Comparison of ENCODE assay signal across 10 cellular contexts in genomic region chr7:128236924-128237586, GRCh38. TPM values are rescaled to one million over a fixed set of nuclear protein-coding genes. Genes with fewer than 3 reads are reported as not detected.
DNase-seq lines count a peak whose midpoint lies in the region; ATAC-seq, FAIRE-seq and TF ChIP-seq lines count a peak whose summit lies in the region.
"Had no signal": no experiment of that assay in that cellular context is flagged by ENCODE, and none has a peak within 500 bp of the region (broad histone marks: within the 10 kb centered on the region; RNA-seq: fewer than 3 reads in every experiment).

No MANE protein-coding gene starts in this region.

- H3K56ac ChIP-seq in H1 (replicated peaks; ENCODE audit: insufficient read length, low read depth, low read length): no peak overlapping the region

- no peaks in the 10 kb centered on the region; the same call in 1 of the 2 replicates for H3K23me2 ChIP-seq in H1 (ENCODE audit: low read depth, low read length)

- no peak overlapping the region for H2BK20ac ChIP-seq in H1 (ENCODE audit: low read length)

- H2AFZ ChIP-seq in OCI-LY7 (ENCODE audit: low read length): peak overlapping the region; percentile 71
- 0 out of 2 replicates have a peak overlapping the region, but pooled peaks have one; percentile 76 for H2AFZ ChIP-seq in H1 (ENCODE audit: low read length)
- H2AFZ ChIP-seq in smooth muscle cell (ENCODE audit: low read depth): no peak overlapping the region

- intact Hi-C loops in OCI-LY7 (cut with micrococcal nuclease; ENCODE audit: unreplicated experiment): no loop called here

- no peak overlapping the region; a peak in 1 of 7 replicates for H3K9ac ChIP-seq in H1 (replicated peaks in 1 of 4; ENCODE audit: extremely low read depth in 1 of 4, low read depth in 3 of 4, low read length in 3 of 4)
- no peak overlapping the region for H3K9ac ChIP-seq in smooth muscle cell (ENCODE audit: low read depth)

- TF ChIP-seq POLR2A in H1 (IDR thresholded peaks at IDR 0.05; ENCODE audit: control extremely low read depth in 1 of 2, low read depth in 2 of 2, low read length in 2 of 2): no peak

- H2BK12ac ChIP-seq in H1 (ENCODE audit: low read depth, low read length): no peak overlapping the region

- no peaks in the 10 kb centered on the region for H3K79me1 ChIP-seq in H1 (ENCODE audit: low read depth, low read length)

- H4K8ac ChIP-seq in H1 (ENCODE audit: extremely low read depth, insufficient read depth, low read length): no peak overlapping the region

- H3K4me3 ChIP-seq in OCI-LY7 (ENCODE audit: low read depth, low read length, poor library complexity, severe bottlenecking): no peak overlapping the region
- H3K4me3 ChIP-seq in H1 (ENCODE audit: extremely low read depth in 1 of 4, insufficient read depth in 2 of 4, low read depth in 3 of 4, low read length in 4 of 4): no peak overlapping the region
- no peak overlapping the region for H3K4me3 ChIP-seq in smooth muscle cell
- H3K4me3 ChIP-seq: skin epidermis had no signal

- no peak for FAIRE-seq in H1 (lab: Jason Lieb, UNC)

- H3K4me1 ChIP-seq in OCI-LY7 (ENCODE audit: insufficient read depth, low read length, poor library complexity, severe bottlenecking) (peaks cover 8% of the 10 kb centered on the region), H1 (replicated peaks in 1 of 4; ENCODE audit: control insufficient read depth in 3 of 4, insufficient read depth in 4 of 4, low read length in 3 of 4) (no peaks in the 10 kb centered on the region), smooth muscle cell (ENCODE audit: low read depth) (peaks cover 10% of the 10 kb centered on the region)

- CTCF ChIA-PET in OCI-LY7 (lab: Charles Lee; ENCODE audit: unreplicated experiment): no interaction called here
- CTCF ChIA-PET in H1 (lab: Charles Lee; ENCODE audit: partially characterized antibody): interaction anchor here (1.1 to 4.4 kb wide), 7 partner anchors 9 to 168 kb away, joined by 3 to 16 read pairs (median 5); no protein-coding TSS in a partner anchor

- no peak overlapping the region for H3K18ac ChIP-seq in H1 (ENCODE audit: extremely low read depth, low read length)

- TF ChIP-seq RAD21 in H1 (IDR thresholded peaks at IDR 0.05 in 1 of 2, conservative IDR thresholded peaks at IDR 0.05 in 1 of 2; ENCODE audit: low read depth in 2 of 2, low read length in 2 of 2): no peak

- POLR2A ChIA-PET in OCI-LY7 (lab: Charles Lee) (interaction anchor here (0.8 kb wide), 1 partner anchor 16 kb away, joined by 3 read pairs; no protein-coding TSS in a partner anchor), H1 (lab: Charles Lee; ENCODE audit: partially characterized antibody) (interaction anchor here (1.0 to 1.1 kb wide), 2 partner anchors 74 to 131 kb away, joined by 3 read pairs; no protein-coding TSS in a partner anchor)

- H2BK5ac ChIP-seq in H1 (ENCODE audit: low read depth, low read length): no peak overlapping the region

- no peak overlapping the region for H3K4ac ChIP-seq in H1 (replicated peaks; ENCODE audit: insufficient read length, low read depth, low read length)

- H2BK120ac ChIP-seq in H1 (replicated peaks; ENCODE audit: low read depth, low read length): no peak overlapping the region

- H3K23ac ChIP-seq in H1 (ENCODE audit: insufficient read length): no peak overlapping the region

- no peak overlapping the region for H2BK15ac ChIP-seq in H1 (ENCODE audit: low read length)

- H3K27me3 ChIP-seq in H1 (replicated peaks in 1 of 4; ENCODE audit: control insufficient read depth in 3 of 4, extremely low read depth in 1 of 4, insufficient read depth in 3 of 4, low read length in 3 of 4) (no peaks in the 10 kb centered on the region), smooth muscle cell (ENCODE audit: low read depth) (no peaks in the 10 kb centered on the region)

- no peak overlapping the region for H4K5ac ChIP-seq in H1 (ENCODE audit: insufficient read length, low read depth, low read length)

- H3K36me3 ChIP-seq in OCI-LY7 (ENCODE audit: insufficient read depth, low read length) (no peaks in the 10 kb centered on the region), H1 (ENCODE audit: control insufficient read depth in 2 of 4, insufficient read depth in 4 of 4, low read length in 3 of 4) (no peaks in the 10 kb centered on the region), smooth muscle cell (ENCODE audit: low read depth) (no peaks in the 10 kb centered on the region)

- no peak for TF ChIP-seq EP300 in H1 (IDR thresholded peaks at IDR 0.05; ENCODE audit: borderline replicate concordance in 1 of 2, low read depth in 2 of 2, low read length in 2 of 2)

- peak; percentile 83 for ATAC-seq in HG02610 (IDR thresholded peaks at IDR 0.05; ENCODE audit: unreplicated experiment)

- TF ChIP-seq CTCF in OCI-LY7 (conservative IDR thresholded peaks at IDR 0.05; ENCODE audit: low read length) (no peak), H1 (IDR thresholded peaks at IDR 0.05; ENCODE audit: control extremely low read depth in 1 of 3, insufficient read depth in 1 of 3, low read depth in 1 of 3, low read length in 3 of 3) (no peak), smooth muscle cell (IDR thresholded peaks at IDR 0.05; ENCODE audit: borderline replicate concordance, insufficient read depth, poor library complexity, severe bottlenecking) (no peak)

- no TSS peak for BruUV-seq in OCI-LY7 (replicated peaks; lab: Mats Ljungman, UMichigan)

- WGBS in H1 (ENCODE audit: extremely low coverage in 1 of 2, insufficient coverage in 1 of 2, insufficient read length in 1 of 2, insufficient replicate concordance in 2 of 2, low coverage in 1 of 2, low lambda C conversion rate in 2 of 2, missing lambda C conversion rate in 1 of 2), 2 experiments: 94% methylated on average over 1 of the region's 1 CpG; no CpG with 5 or more reads in 1 of the 2 experiments
- 41% methylated on average over 1 of the region's 1 CpG for WGBS in smooth muscle cell (ENCODE audit: low lambda C conversion rate)

- no peaks in the 10 kb centered on the region for H3F3A ChIP-seq in smooth muscle cell (ENCODE audit: low read depth)

- H4K91ac ChIP-seq in H1 (replicated peaks; ENCODE audit: insufficient read length, low read length): no peak overlapping the region

- no peaks in the 10 kb centered on the region for H3K79me2 ChIP-seq in OCI-LY7 (ENCODE audit: insufficient read depth, low read depth, low read length)
- no peaks in the 10 kb centered on the region for H3K79me2 ChIP-seq in H1 (ENCODE audit: control insufficient read depth in 1 of 2, insufficient read depth in 2 of 2, low read length in 2 of 2)
- H3K79me2 ChIP-seq in smooth muscle cell (ENCODE audit: low read depth): no peaks in the 10 kb centered on the region

- peak; percentile 11 for DNase-seq in NCI-H2029 (lab: John Stamatoyannopoulos, UW)
- no peak for DNase-seq in NCI-H2029 treated with DMSO at 0.1 percent for 48 hours (lab: John Stamatoyannopoulos, UW)
- DNase-seq in OCI-LY7 (ENCODE audit: low spot score): peak; percentile 59
- no peak for DNase-seq in H1 (ENCODE audit: low read depth in 1 of 2, low spot score in 2 of 2)
- no peak for DNase-seq in smooth muscle cell (lab: John Stamatoyannopoulos, UW; ENCODE audit: unreplicated experiment)
- DNase-seq in retina: no peak
- no peak for DNase-seq in NCI-H187 treated with DMSO at 0.1 percent for 48 hours (lab: John Stamatoyannopoulos, UW)
- DNase-seq: activated B cell treated with CpG ODN at 0.5 μM for 24 hours had no signal

- H2AK5ac ChIP-seq in H1 (ENCODE audit: low read depth, low read length): no peak overlapping the region

- H3K4me2 ChIP-seq in OCI-LY7 (ENCODE audit: low read length) (peak overlapping the region; percentile 15; the same call in 1 of the 2 replicates), H1 (ENCODE audit: insufficient read depth in 1 of 2, low read depth in 2 of 2, low read length in 2 of 2) (no peak overlapping the region), smooth muscle cell (no peak overlapping the region)

- H4K20me1 ChIP-seq in OCI-LY7 (ENCODE audit: insufficient read depth, low read length) (no peaks in the 10 kb centered on the region), H1 (replicated peaks in 1 of 2; ENCODE audit: control insufficient read depth in 1 of 2, insufficient read depth in 2 of 2, low read length in 2 of 2) (no peaks in the 10 kb centered on the region), smooth muscle cell (ENCODE audit: low read depth) (no peaks in the 10 kb centered on the region)

- peaks cover 15% of the 10 kb centered on the region for H3K9me3 ChIP-seq in OCI-LY7 (ENCODE audit: low read length)
- peaks cover 2 to 9% of the 10 kb centered on the region in 2 experiments; a peak in 2 of 4 replicates for H3K9me3 ChIP-seq in H1 (ENCODE audit: insufficient read depth in 2 of 2, low read depth in 1 of 2, low read length in 1 of 2)
- H3K9me3 ChIP-seq in smooth muscle cell (replicated peaks; ENCODE audit: low read depth): no peaks in the 10 kb centered on the region

- no peaks in the 10 kb centered on the region for H3K9me2 ChIP-seq in OCI-LY7 (ENCODE audit: insufficient read depth, low read length)

- H3K14ac ChIP-seq in H1 (ENCODE audit: insufficient read length): no peak overlapping the region

- H3K27ac ChIP-seq in OCI-LY7 (ENCODE audit: low read depth, low read length, poor library complexity, severe bottlenecking): no peak overlapping the region
- no peak overlapping the region for H3K27ac ChIP-seq in H1 (ENCODE audit: low read depth, low read length)
- peak overlapping the region; percentile 46 for H3K27ac ChIP-seq in smooth muscle cell (ENCODE audit: low read depth)

TF ChIP-seq in H1, 55 proteins besides CTCF, POLR2A, EP300 and RAD21:
- TF ChIP-seq, protein P1, sequence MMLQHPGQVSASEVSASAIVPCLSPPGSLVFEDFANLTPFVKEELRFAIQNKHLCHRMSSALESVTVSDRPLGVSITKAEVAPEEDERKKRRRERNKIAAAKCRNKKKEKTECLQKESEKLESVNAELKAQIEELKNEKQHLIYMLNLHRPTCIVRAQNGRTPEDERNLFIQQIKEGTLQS (IDR thresholded peaks at IDR 0.05; ENCODE audit: insufficient read depth, low read depth, low read length): no peak
- TF ChIP-seq CHD2 (IDR thresholded peaks at IDR 0.05; ENCODE audit: low read length) (no peak), BCL11A (IDR thresholded peaks at IDR 0.05; ENCODE audit: low read depth in 2 of 2, low read length in 2 of 2) (no peak), JUN (IDR thresholded peaks at IDR 0.05; ENCODE audit: low read depth, low read length) (no peak)

RNA-seq across cellular contexts. Expression of gene LEP, which starts 4.0 kb away (rescaled TPM):
- not detected in 2 replicates for total RNA-seq in OCI-LY7 (2014; rRNA removed; shearing (Covaris generic))
- total RNA-seq in OCI-LY7 (2022): not detected in 2 replicates
- total RNA-seq in H1 (2021; fragmentation: NEBNext Ultra II Directional; extraction: Animal tissue kit (Norgen Biotek cat#: 25700)): not detected in 2 replicates
- polyA plus RNA-seq in H1 (2011; rRNA removed): not detected in 2 replicates
- not detected for polyA plus RNA-seq in H1 (2011; cell fraction: cytosol; rRNA removed)
- polyA plus RNA-seq in H1 (2011; cell fraction: nucleus; rRNA removed): not detected
- polyA plus RNA-seq in H1 (2012, experiment 1 of 2): not detected in 4 replicates
- not detected for polyA plus RNA-seq in H1 (2012, experiment 2 of 2)
- polyA plus RNA-seq in H1 (2013, experiment 1 of 2): not detected
- polyA plus RNA-seq in H1 (2013, experiment 2 of 2): not detected
- not detected in 2 replicates for polyA minus RNA-seq in H1 (2011; rRNA and poly(A)+ RNA removed)
- polyA minus RNA-seq in H1 (2011; cell fraction: cytosol; rRNA and poly(A)+ RNA removed): not detected
- not detected for polyA minus RNA-seq in H1 (2011; cell fraction: nucleus; rRNA and poly(A)+ RNA removed)
- total RNA-seq in smooth muscle cell: not detected in 2 replicates
- polyA plus RNA-seq in smooth muscle cell: not detected in 2 replicates
- total RNA-seq: activated B cell treated with CpG ODN at 0.5 μM for 24 hours had no signal

Comparison
In these comparisons a context has a peak if more than half of its experiments do, and no peak if none do; other contexts are left out.
1. DNase-seq: peak in NCI-H2029 (single experiment) and OCI-LY7 (single experiment); none in NCI-H2029 treated with DMSO at 0.1 percent for 48 hours (single experiment), H1 (0 of 2), smooth muscle cell (single experiment), retina (single experiment) and NCI-H187 treated with DMSO at 0.1 percent for 48 hours (single experiment).